Comparison of ENCODE assay signal across 2 cellular contexts in the genomic region with DNA sequence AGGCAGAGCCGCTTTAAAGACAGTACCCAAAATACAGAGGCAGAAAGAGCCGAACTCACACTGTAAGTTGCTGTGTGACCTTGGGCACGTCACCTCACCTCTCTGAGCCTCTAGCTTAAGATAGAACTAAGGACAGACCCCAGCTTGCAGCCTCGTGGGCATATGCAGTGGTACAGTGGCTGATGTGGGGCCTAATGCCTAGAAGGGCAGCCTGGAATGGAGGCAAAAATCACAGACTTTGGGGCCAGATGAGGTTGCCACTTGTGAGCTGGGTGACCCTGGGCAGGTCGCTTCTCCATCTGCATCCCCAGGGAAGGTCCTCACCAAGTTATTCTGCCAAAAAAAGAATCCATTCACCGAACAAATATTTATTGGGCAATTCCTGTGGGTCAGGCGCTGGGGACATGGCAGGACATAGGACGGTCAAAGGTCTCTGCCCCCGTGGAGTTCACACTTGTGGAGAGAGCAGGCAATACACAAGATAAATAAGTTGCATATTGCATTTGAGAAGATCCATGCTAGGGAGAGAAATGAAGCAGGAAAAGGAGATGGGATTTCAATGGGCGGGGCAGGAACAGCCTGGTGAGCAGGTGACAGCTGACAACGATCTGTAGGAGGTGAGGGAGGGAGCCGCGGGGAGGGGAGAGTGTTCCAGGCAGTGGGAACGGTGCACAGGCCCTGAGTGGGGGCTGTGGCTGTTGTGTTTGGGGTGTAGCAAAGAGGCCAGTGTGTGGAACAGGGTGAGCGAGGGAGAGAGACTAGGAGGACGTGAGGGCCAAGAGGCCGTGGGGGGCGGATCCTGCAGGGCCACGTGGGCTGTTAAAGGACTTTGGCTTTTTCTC.
TF ChIP-seq lines count a peak whose summit lies in the region.

No MANE protein-coding gene starts in this region.

TF ChIP-seq in K562, 482 proteins besides CTCF, POLR2A, EP300 and RAD21 (continued from another document):
- peak; percentile 25; the same call in 1 of the 2 replicates for TF ChIP-seq OTX1 (CRISPR knock-in tag; IDR thresholded peaks at IDR 0.05)
- peak in 1 of 2 experiments; percentile 67; a peak in 2 of 4 replicates for TF ChIP-seq HDAC1 (IDR thresholded peaks at IDR 0.05)
- TF ChIP-seq ZNF668 (CRISPR knock-in tag; IDR thresholded peaks at IDR 0.05): no peak
- no peak for TF ChIP-seq JUND (IDR thresholded peaks at IDR 0.05; ENCODE audit: borderline replicate concordance, low read depth, low read length)
- TF ChIP-seq JUND (tag; IDR thresholded peaks at IDR 0.05; ENCODE audit: borderline replicate concordance, low read depth, low read length): no peak
- peak; percentile 61 for TF ChIP-seq RAD51 (IDR thresholded peaks at IDR 0.05; ENCODE audit: borderline replicate concordance, low read depth)
- TF ChIP-seq, protein P1, sequence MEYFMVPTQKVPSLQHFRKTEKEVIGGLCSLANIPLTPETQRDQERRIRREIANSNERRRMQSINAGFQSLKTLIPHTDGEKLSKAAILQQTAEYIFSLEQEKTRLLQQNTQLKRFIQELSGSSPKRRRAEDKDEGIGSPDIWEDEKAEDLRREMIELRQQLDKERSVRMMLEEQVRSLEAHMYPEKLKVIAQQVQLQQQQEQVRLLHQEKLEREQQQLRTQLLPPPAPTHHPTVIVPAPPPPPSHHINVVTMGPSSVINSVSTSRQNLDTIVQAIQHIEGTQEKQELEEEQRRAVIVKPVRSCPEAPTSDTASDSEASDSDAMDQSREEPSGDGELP (CRISPR knock-in tag; IDR thresholded peaks at IDR 0.05; ENCODE audit: borderline replicate concordance): peak; percentile 27; the same call in 1 of the 2 replicates
- no peak for TF ChIP-seq SLC30A9 (CRISPR knock-in tag; IDR thresholded peaks at IDR 0.05)
- 0 out of 2 replicates have a peak, but pooled peaks have one; percentile 15 for TF ChIP-seq CXXC5 (CRISPR knock-in tag; IDR thresholded peaks at IDR 0.05)
- TF ChIP-seq, protein P2, sequence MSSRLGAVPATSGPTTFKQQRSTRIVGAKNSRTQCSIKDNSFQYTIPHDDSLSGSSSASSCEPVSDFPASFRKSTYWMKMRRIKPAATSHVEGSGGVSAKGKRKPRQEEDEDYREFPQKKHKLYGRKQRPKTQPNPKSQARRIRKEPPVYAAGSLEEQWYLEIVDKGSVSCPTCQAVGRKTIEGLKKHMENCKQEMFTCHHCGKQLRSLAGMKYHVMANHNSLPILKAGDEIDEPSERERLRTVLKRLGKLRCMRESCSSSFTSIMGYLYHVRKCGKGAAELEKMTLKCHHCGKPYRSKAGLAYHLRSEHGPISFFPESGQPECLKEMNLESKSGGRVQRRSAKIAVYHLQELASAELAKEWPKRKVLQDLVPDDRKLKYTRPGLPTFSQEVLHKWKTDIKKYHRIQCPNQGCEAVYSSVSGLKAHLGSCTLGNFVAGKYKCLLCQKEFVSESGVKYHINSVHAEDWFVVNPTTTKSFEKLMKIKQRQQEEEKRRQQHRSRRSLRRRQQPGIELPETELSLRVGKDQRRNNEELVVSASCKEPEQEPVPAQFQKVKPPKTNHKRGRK (tag; IDR thresholded peaks at IDR 0.05): no peak
- peak; percentile 27 to 35; a peak in 1 of 4 replicates for TF ChIP-seq KDM1A (IDR thresholded peaks at IDR 0.05)
- TF ChIP-seq, protein P3, sequence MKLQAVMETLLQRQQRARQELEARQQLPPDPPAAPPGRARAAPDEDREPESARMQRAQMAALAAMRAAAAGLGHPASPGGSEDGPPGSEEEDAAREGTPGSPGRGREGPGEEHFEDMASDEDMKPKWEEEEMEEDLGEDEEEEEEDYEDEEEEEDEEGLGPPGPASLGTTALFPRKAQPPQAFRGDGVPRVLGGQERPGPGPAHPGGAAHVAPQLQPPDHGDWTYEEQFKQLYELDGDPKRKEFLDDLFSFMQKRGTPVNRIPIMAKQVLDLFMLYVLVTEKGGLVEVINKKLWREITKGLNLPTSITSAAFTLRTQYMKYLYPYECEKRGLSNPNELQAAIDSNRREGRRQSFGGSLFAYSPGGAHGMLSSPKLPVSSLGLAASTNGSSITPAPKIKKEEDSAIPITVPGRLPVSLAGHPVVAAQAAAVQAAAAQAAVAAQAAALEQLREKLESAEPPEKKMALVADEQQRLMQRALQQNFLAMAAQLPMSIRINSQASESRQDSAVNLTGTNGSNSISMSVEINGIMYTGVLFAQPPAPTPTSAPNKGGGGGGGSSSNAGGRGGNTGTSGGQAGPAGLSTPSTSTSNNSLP (IDR thresholded peaks at IDR 0.05; ENCODE audit: borderline replicate concordance, low read depth, low read length): no peak
- no peak for TF ChIP-seq SUPT5H (IDR thresholded peaks at IDR 0.05)
- TF ChIP-seq CEBPB (tag; IDR thresholded peaks at IDR 0.05): 0 out of 2 replicates have a peak, but pooled peaks have one; percentile 43
- TF ChIP-seq, protein P4, sequence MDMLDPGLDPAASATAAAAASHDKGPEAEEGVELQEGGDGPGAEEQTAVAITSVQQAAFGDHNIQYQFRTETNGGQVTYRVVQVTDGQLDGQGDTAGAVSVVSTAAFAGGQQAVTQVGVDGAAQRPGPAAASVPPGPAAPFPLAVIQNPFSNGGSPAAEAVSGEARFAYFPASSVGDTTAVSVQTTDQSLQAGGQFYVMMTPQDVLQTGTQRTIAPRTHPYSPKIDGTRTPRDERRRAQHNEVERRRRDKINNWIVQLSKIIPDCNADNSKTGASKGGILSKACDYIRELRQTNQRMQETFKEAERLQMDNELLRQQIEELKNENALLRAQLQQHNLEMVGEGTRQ (CRISPR knock-in tag; IDR thresholded peaks at IDR 0.05): peak; percentile 62
- TF ChIP-seq ZNF165 (CRISPR knock-in tag; IDR thresholded peaks at IDR 0.05; ENCODE audit: borderline replicate concordance): no peak
- TF ChIP-seq NR2F6 (CRISPR knock-in tag; IDR thresholded peaks at IDR 0.05): no peak
- peak; percentile 31; the same call in 1 of the 2 replicates for TF ChIP-seq SMARCA5 (IDR thresholded peaks at IDR 0.05)
- TF ChIP-seq, protein P5, sequence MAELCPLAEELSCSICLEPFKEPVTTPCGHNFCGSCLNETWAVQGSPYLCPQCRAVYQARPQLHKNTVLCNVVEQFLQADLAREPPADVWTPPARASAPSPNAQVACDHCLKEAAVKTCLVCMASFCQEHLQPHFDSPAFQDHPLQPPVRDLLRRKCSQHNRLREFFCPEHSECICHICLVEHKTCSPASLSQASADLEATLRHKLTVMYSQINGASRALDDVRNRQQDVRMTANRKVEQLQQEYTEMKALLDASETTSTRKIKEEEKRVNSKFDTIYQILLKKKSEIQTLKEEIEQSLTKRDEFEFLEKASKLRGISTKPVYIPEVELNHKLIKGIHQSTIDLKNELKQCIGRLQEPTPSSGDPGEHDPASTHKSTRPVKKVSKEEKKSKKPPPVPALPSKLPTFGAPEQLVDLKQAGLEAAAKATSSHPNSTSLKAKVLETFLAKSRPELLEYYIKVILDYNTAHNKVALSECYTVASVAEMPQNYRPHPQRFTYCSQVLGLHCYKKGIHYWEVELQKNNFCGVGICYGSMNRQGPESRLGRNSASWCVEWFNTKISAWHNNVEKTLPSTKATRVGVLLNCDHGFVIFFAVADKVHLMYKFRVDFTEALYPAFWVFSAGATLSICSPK (IDR thresholded peaks at IDR 0.05; ENCODE audit: borderline replicate concordance): no peak

TF ChIP-seq in HepG2, 621 proteins besides CTCF, POLR2A, EP300 and RAD21 (continued from another document and continues in another):
- TF ChIP-seq, protein P6, sequence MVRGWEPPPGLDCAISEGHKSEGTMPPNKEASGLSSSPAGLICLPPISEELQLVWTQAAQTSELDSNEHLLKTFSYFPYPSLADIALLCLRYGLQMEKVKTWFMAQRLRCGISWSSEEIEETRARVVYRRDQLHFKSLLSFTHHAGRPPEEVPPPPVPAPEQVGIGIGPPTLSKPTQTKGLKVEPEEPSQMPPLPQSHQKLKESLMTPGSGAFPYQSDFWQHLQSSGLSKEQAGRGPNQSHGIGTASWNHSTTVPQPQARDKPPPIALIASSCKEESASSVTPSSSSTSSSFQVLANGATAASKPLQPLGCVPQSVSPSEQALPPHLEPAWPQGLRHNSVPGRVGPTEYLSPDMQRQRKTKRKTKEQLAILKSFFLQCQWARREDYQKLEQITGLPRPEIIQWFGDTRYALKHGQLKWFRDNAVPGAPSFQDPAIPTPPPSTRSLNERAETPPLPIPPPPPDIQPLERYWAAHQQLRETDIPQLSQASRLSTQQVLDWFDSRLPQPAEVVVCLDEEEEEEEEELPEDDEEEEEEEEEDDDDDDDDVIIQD (CRISPR knock-in tag; IDR thresholded peaks at IDR 0.05; ENCODE audit: low read depth): peak; percentile 68
- TF ChIP-seq, protein P7, sequence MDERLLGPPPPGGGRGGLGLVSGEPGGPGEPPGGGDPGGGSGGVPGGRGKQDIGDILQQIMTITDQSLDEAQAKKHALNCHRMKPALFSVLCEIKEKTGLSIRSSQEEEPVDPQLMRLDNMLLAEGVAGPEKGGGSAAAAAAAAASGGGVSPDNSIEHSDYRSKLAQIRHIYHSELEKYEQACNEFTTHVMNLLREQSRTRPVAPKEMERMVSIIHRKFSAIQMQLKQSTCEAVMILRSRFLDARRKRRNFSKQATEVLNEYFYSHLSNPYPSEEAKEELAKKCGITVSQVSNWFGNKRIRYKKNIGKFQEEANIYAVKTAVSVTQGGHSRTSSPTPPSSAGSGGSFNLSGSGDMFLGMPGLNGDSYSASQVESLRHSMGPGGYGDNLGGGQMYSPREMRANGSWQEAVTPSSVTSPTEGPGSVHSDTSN (CRISPR knock-in tag; IDR thresholded peaks at IDR 0.05): peak; percentile 51; the same call in 1 of the 2 replicates
- peak; percentile 86; the same call in 1 of the 2 replicates for TF ChIP-seq ZNF564 (CRISPR knock-in tag; IDR thresholded peaks at IDR 0.05)
- TF ChIP-seq, protein P8, sequence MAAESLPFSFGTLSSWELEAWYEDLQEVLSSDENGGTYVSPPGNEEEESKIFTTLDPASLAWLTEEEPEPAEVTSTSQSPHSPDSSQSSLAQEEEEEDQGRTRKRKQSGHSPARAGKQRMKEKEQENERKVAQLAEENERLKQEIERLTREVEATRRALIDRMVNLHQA (CRISPR knock-in tag; IDR thresholded peaks at IDR 0.05): peak; percentile 65; the same call in 1 of the 2 replicates
- TF ChIP-seq TP53 (CRISPR knock-in tag; conservative IDR thresholded peaks at IDR 0.05): no peak; the same call in 1 of the 2 replicates
- peak; percentile 96 for TF ChIP-seq TGIF2 (CRISPR knock-in tag; IDR thresholded peaks at IDR 0.05)
- TF ChIP-seq ZSCAN31 (CRISPR knock-in tag; IDR thresholded peaks at IDR 0.05; ENCODE audit: low read depth): peak; percentile 86; the same call in 1 of the 2 replicates
- peak; percentile 90 for TF ChIP-seq MEIS2 (CRISPR knock-in tag; IDR thresholded peaks at IDR 0.05)
- TF ChIP-seq HCFC1 (IDR thresholded peaks at IDR 0.05; ENCODE audit: low read depth, low read length): no peak; the same call in 1 of the 2 replicates
- peak; percentile 97 for TF ChIP-seq ZNF317 (CRISPR knock-in tag; IDR thresholded peaks at IDR 0.05)
- no peak; the same call in none of the 2 replicates for TF ChIP-seq ZFAT (CRISPR knock-in tag; conservative IDR thresholded peaks at IDR 0.05)
- peak; percentile 76 for TF ChIP-seq PCBP1 (IDR thresholded peaks at IDR 0.05; ENCODE audit: borderline replicate concordance, low read depth, low read length)
- TF ChIP-seq GATA4 (IDR thresholded peaks at IDR 0.05; ENCODE audit: borderline replicate concordance, low read depth): peak; percentile 77; the same call in 1 of the 2 replicates
- TF ChIP-seq, protein P9, sequence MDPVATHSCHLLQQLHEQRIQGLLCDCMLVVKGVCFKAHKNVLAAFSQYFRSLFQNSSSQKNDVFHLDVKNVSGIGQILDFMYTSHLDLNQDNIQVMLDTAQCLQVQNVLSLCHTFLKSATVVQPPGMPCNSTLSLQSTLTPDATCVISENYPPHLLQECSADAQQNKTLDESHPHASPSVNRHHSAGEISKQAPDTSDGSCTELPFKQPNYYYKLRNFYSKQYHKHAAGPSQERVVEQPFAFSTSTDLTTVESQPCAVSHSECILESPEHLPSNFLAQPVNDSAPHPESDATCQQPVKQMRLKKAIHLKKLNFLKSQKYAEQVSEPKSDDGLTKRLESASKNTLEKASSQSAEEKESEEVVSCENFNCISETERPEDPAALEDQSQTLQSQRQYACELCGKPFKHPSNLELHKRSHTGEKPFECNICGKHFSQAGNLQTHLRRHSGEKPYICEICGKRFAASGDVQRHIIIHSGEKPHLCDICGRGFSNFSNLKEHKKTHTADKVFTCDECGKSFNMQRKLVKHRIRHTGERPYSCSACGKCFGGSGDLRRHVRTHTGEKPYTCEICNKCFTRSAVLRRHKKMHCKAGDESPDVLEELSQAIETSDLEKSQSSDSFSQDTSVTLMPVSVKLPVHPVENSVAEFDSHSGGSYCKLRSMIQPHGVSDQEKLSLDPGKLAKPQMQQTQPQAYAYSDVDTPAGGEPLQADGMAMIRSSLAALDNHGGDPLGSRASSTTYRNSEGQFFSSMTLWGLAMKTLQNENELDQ (CRISPR knock-in tag; IDR thresholded peaks at IDR 0.05; ENCODE audit: borderline replicate concordance): no peak; the same call in none of the 2 replicates
- peak; percentile 72 for TF ChIP-seq RXRA (CRISPR knock-in tag; IDR thresholded peaks at IDR 0.05)
- TF ChIP-seq ZNF432 (CRISPR knock-in tag; IDR thresholded peaks at IDR 0.05; ENCODE audit: borderline replicate concordance): no peak; the same call in 1 of the 2 replicates
- peak; percentile 72 for TF ChIP-seq DMAP1 (CRISPR knock-in tag; IDR thresholded peaks at IDR 0.05)
- 0 out of 2 replicates have a peak, but pooled peaks have one; percentile 3 for TF ChIP-seq NFYC (CRISPR knock-in tag; IDR thresholded peaks at IDR 0.05)
- TF ChIP-seq NCOR1 (IDR thresholded peaks at IDR 0.05; ENCODE audit: borderline replicate concordance, low read length): peak; percentile 98
- TF ChIP-seq SKI (IDR thresholded peaks at IDR 0.05; ENCODE audit: partially characterized antibody): peak; percentile 65
- TF ChIP-seq SMARCE1 (IDR thresholded peaks at IDR 0.05; ENCODE audit: borderline replicate concordance): no peak
- peak; percentile 29; the same call in 1 of the 2 replicates for TF ChIP-seq ZNF446 (CRISPR knock-in tag; IDR thresholded peaks at IDR 0.05)
- peak; percentile 95; the same call in 1 of the 2 replicates for TF ChIP-seq SP140L (CRISPR knock-in tag; IDR thresholded peaks at IDR 0.05; ENCODE audit: borderline replicate concordance)
- TF ChIP-seq, protein P10, sequence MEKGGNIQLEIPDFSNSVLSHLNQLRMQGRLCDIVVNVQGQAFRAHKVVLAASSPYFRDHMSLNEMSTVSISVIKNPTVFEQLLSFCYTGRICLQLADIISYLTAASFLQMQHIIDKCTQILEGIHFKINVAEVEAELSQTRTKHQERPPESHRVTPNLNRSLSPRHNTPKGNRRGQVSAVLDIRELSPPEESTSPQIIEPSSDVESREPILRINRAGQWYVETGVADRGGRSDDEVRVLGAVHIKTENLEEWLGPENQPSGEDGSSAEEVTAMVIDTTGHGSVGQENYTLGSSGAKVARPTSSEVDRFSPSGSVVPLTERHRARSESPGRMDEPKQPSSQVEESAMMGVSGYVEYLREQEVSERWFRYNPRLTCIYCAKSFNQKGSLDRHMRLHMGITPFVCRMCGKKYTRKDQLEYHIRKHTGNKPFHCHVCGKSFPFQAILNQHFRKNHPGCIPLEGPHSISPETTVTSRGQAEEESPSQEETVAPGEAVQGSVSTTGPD (CRISPR knock-in tag; IDR thresholded peaks at IDR 0.05): peak; percentile 97
- peak; percentile 13; the same call in 1 of the 2 replicates for TF ChIP-seq ZNF143 (CRISPR knock-in tag; IDR thresholded peaks at IDR 0.05)
- peak; percentile 97; the same call in 1 of the 2 replicates for TF ChIP-seq ZNF788 (CRISPR knock-in tag; IDR thresholded peaks at IDR 0.05; ENCODE audit: borderline replicate concordance)
- TF ChIP-seq FIP1L1 (IDR thresholded peaks at IDR 0.05; ENCODE audit: borderline replicate concordance, insufficient read depth, low read depth, low read length): 0 out of 2 replicates have a peak, but pooled peaks have one; percentile 14
- TF ChIP-seq SIX1 (CRISPR knock-in tag; IDR thresholded peaks at IDR 0.05; ENCODE audit: borderline replicate concordance): peak; percentile 87
- peak; percentile 86 for TF ChIP-seq FOXP1 (IDR thresholded peaks at IDR 0.05)
- TF ChIP-seq FOXP1 (CRISPR knock-in tag; IDR thresholded peaks at IDR 0.05): peak; percentile 98
- peak; percentile 78 for TF ChIP-seq ETV5 (CRISPR knock-in tag; IDR thresholded peaks at IDR 0.05; ENCODE audit: borderline replicate concordance)
- TF ChIP-seq MAFF (IDR thresholded peaks at IDR 0.05; ENCODE audit: low read depth, low read length): peak; percentile 11; the same call in 1 of the 2 replicates
